Comparison of ENCODE assay signal across 20 cellular contexts in genomic region chrX:40920351-40920750, GRCh38.
A peak's percentile ranks its signal among the peaks of the same experiment; 100 is the strongest.
DNase-seq lines count a peak whose midpoint lies in the region; ATAC-seq, FAIRE-seq and TF ChIP-seq lines count a peak whose summit lies in the region.
"Had no signal": no experiment of that assay in that cellular context is flagged by ENCODE, and none has a peak within 500 bp of the region (broad histone marks: within the 10 kb centered on the region; RNA-seq: fewer than 3 reads in every experiment).

No MANE protein-coding gene starts in this region.

- no peak overlapping the region for H2AK5ac ChIP-seq in H9 (ENCODE audit: insufficient read length, low read length)

- H3K4me1 Mint-ChIP-seq in H9: peaks cover 0 to 8% of the 10 kb centered on the region in 2 experiments; a peak in 3 of 4 replicates
- peaks cover 2% of the 10 kb centered on the region for H3K4me1 Mint-ChIP-seq in memory B cell

- H2BK5ac ChIP-seq in H9 (ENCODE audit: insufficient read length, low read length): no peak overlapping the region

- TF ChIP-seq CTCF in H9 (conservative IDR thresholded peaks at IDR 0.05): no peak

- intact Hi-C loops in Right ventricle myocardium superior (cut with DNase I): no loop called here

- H3K9me3 Mint-ChIP-seq in H9 (peaks cover 66 to 71% of the 10 kb centered on the region in 2 experiments), memory B cell (peaks cover 4% of the 10 kb centered on the region)
- H3K9me3 Mint-ChIP-seq: CD4-positive, alpha-beta T cell had no signal

- no peaks in the 10 kb centered on the region for H3K23me2 ChIP-seq in H9 (ENCODE audit: insufficient read length, low read depth, low read length, poor library complexity, severe bottlenecking)

- H3K4me3 Mint-ChIP-seq in H9 (no peak overlapping the region), memory B cell (no peak overlapping the region)
- H3K4me3 Mint-ChIP-seq: B cell; CD4-positive, alpha-beta T cell; CD8-positive, alpha-beta T cell had no signal

- H3K23ac ChIP-seq in H9 (ENCODE audit: insufficient read length, low read depth, low read length): no peak overlapping the region

- no peak overlapping the region for H2BK120ac ChIP-seq in H9 (ENCODE audit: low read depth, low read length, poor library complexity, severe bottlenecking)

- H2BK12ac ChIP-seq in H9 (ENCODE audit: insufficient read length, low read depth, low read length): peak overlapping the region; percentile 79

- H3K56ac ChIP-seq in H9 (ENCODE audit: insufficient read length, low read depth, low read length): no peak overlapping the region

- no peak overlapping the region for H2BK15ac ChIP-seq in H9 (ENCODE audit: low read depth, low read length)

- no peak overlapping the region for H3K9ac ChIP-seq in H9 (ENCODE audit: extremely low read depth, insufficient read length, low read length)
- H3K9ac ChIP-seq: BLaER1 treated with 17β-estradiol and CSF1 and Interleukin-3, amounts not matched to agents 10 nM and 100 nM had no signal

- H3K27me3 Mint-ChIP-seq in H9 (ENCODE audit: low read depth): peaks cover 2% of the 10 kb centered on the region; the same call in 1 of the 2 replicates
- H3K27me3 Mint-ChIP-seq in memory B cell: peaks cover 2% of the 10 kb centered on the region
- H3K27me3 Mint-ChIP-seq: B cell; CD4-positive, alpha-beta T cell had no signal

- no peaks in the 10 kb centered on the region for H3K79me2 ChIP-seq in H9 (ENCODE audit: insufficient read depth, low read length)

- TF ChIP-seq POLR2A in GM12891 (IDR thresholded peaks at IDR 0.05; ENCODE audit: low read depth, low read length): no peak

- H4K91ac ChIP-seq in H9 (ENCODE audit: insufficient read length, low read depth, low read length): no peak overlapping the region

- H3K36me3 Mint-ChIP-seq in H9 (ENCODE audit: insufficient read depth in 1 of 3, low read depth in 3 of 3) (peaks cover 17 to 38% (median 18%) of the 10 kb centered on the region in 3 experiments), memory B cell (peaks cover 1% of the 10 kb centered on the region)
- H3K36me3 Mint-ChIP-seq: CD8-positive, alpha-beta T cell had no signal

- no peak overlapping the region for H3K4me2 ChIP-seq in H9 (ENCODE audit: insufficient read depth, insufficient read length, low read length)
- H3K4me2 ChIP-seq: A549; BLaER1 treated with 17β-estradiol and CSF1 and Interleukin-3, amounts not matched to agents 10 nM and 100 nM had no signal

- H3K4me1 ChIP-seq in H9 (ENCODE audit: insufficient read depth, low read length): peaks cover 3% of the 10 kb centered on the region; the same call in 1 of the 2 replicates
- H3K4me1 ChIP-seq: A549; BLaER1 treated with 17β-estradiol and CSF1 and Interleukin-3, amounts not matched to agents 10 nM and 100 nM; Caco-2 had no signal

- H3K27ac Mint-ChIP-seq in H9 (no peak overlapping the region), memory B cell (no peak overlapping the region)
- H3K27ac Mint-ChIP-seq: B cell; CD4-positive, alpha-beta T cell; CD8-positive, alpha-beta T cell had no signal

- H2AFZ ChIP-seq in H9 (ENCODE audit: low read length): no peak overlapping the region

- H3K9me3 ChIP-seq in H9 (ENCODE audit: control insufficient read depth, low read depth, low read length): no peaks in the 10 kb centered on the region
- H3K9me3 ChIP-seq: Caco-2 had no signal

- ATAC-seq in memory B cell (ENCODE audit: low read depth) (peak; percentile 43), Right ventricle myocardium superior (ENCODE audit: poor library complexity) (no peak), HG03432 (IDR thresholded peaks at IDR 0.05; ENCODE audit: unreplicated experiment) (no peak)
- ATAC-seq: A549; CD8-positive, alpha-beta T cell had no signal

- H4K8ac ChIP-seq in H9 (replicated peaks; ENCODE audit: insufficient read length, low read depth, low read length): no peak overlapping the region

- no peak overlapping the region for H3T11ph ChIP-seq in H9 (ENCODE audit: low read length)

- H3K14ac ChIP-seq in H9 (ENCODE audit: insufficient read depth, low read length): no peak overlapping the region

- no CpG with 5 or more reads among the region's 4 CpGs for WGBS in H9 (ENCODE audit: extremely low coverage, insufficient read length, low lambda C conversion rate)

- DNase-seq in GM12891 (ENCODE audit: insufficient read length, low spot score) (no peak), H9 (no peak), memory B cell (ENCODE audit: low spot score in 2 of 2) (no peak), Right ventricle myocardium superior (no peak), GF-D8 (lab: John Stamatoyannopoulos, UW) (no peak)
- DNase-seq: AML-193; Caco-2; Calu3; CD4-positive, alpha-beta T cell; CD8-positive, alpha-beta T cell; DMS79 treated with DMSO at 0.1 percent for 48 hours had no signal

- FAIRE-seq in GM12891 (lab: Jason Lieb, UNC): peak; percentile 60
- FAIRE-seq: D721Med, G401.6, GM18507 had no signal

- H4K20me1 ChIP-seq in H9 (ENCODE audit: control insufficient read depth, insufficient read depth, insufficient read length): no peaks in the 10 kb centered on the region
- H4K20me1 ChIP-seq: BLaER1 treated with 17β-estradiol and CSF1 and Interleukin-3, amounts not matched to agents 10 nM and 100 nM had no signal

- no peak overlapping the region for H4K5ac ChIP-seq in H9 (ENCODE audit: insufficient read length, low read depth, low read length)

- no peak overlapping the region for H3K4ac ChIP-seq in H9 (ENCODE audit: low read depth, low read length)

- no peaks in the 10 kb centered on the region for H3K27me3 ChIP-seq in H9 (ENCODE audit: insufficient read depth, low read length)

- H2BK20ac ChIP-seq in H9 (ENCODE audit: low read depth, low read length, poor library complexity, severe bottlenecking): no peak overlapping the region

- H3K27ac ChIP-seq in H9 (ENCODE audit: insufficient read length, low read depth, low read length): no peak overlapping the region
- H3K27ac ChIP-seq: 22Rv1; A549; BLaER1 treated with 17β-estradiol and CSF1 and Interleukin-3, amounts not matched to agents 10 nM and 100 nM; C4-2B had no signal

- no peak overlapping the region for H3K18ac ChIP-seq in H9 (ENCODE audit: insufficient read length, low read depth, low read length)

- no peaks in the 10 kb centered on the region for H3K79me1 ChIP-seq in H9 (ENCODE audit: insufficient read depth, low read depth, low read length, poor library complexity, severe bottlenecking)

TF ChIP-seq in GM12891, 5 proteins besides CTCF, POLR2A, EP300 and RAD21:
- TF ChIP-seq PAX5 (IDR thresholded peaks at IDR 0.05; ENCODE audit: insufficient read depth, low read length, severe bottlenecking): no peak
- TF ChIP-seq SPI1 (IDR thresholded peaks at IDR 0.05; ENCODE audit: low read depth, low read length): peak; percentile 68
- no peak for TF ChIP-seq TAF1 (IDR thresholded peaks at IDR 0.05; ENCODE audit: low read depth, low read length)
- no peak for TF ChIP-seq POU2F2 (IDR thresholded peaks at IDR 0.05; ENCODE audit: low read depth, low read length)
- no peak for TF ChIP-seq POLR2AphosphoS5 (IDR thresholded peaks at IDR 0.05; ENCODE audit: low read depth, low read length)
